Comparison of ENCODE assay signal across 7 cellular contexts in genomic region chr12:48000878-48001321, GRCh38. TPM values are rescaled to one million over a fixed set of nuclear protein-coding genes. Genes with fewer than 3 reads are reported as not detected.
DNase-seq lines count a peak whose midpoint lies in the region; ATAC-seq and TF ChIP-seq lines count a peak whose summit lies in the region.

No MANE protein-coding gene starts in this region.

- TF ChIP-seq CTCF in NB4 (IDR thresholded peaks at IDR 0.05; ENCODE audit: low read depth, low read length) (no peak), astrocyte of the cerebellum (IDR thresholded peaks at IDR 0.05; ENCODE audit: low read depth, low read length, missing control alignments) (no peak)

- peaks cover 45% of the 10 kb centered on the region for H3K4me1 Mint-ChIP-seq in stimulated activated naive CD8-positive, alpha-beta T cell treated with anti-CD3 and anti-CD28 coated beads, Interleukin-15, amount 100 ng/mL, for 72 hours

- peak overlapping the region in 1 of 2 donors; percentile 30 for H3K27ac Mint-ChIP-seq in stimulated activated naive CD8-positive, alpha-beta T cell treated with anti-CD3 and anti-CD28 coated beads, Interleukin-15, amount 100 ng/mL, for 72 hours

- H3K27me3 Mint-ChIP-seq in stimulated activated naive CD8-positive, alpha-beta T cell treated with anti-CD3 and anti-CD28 coated beads, Interleukin-15, amount 100 ng/mL, for 72 hours, result peaks cover 91% of the 10 kb centered on the region

- no peak for TF ChIP-seq POLR2A in NB4 (IDR thresholded peaks at IDR 0.05; ENCODE audit: extremely low read depth, insufficient read length)

- in situ Hi-C loops in astrocyte of the cerebellum (cut with HindIII; ENCODE audit: low sequenced_read_pairs), result no loop called here

- H3K4me3 ChIP-seq in NB4 (ENCODE audit: low read depth, low read length) (no peak overlapping the region), astrocyte of the cerebellum (ENCODE audit: low read depth, low read length) (peak overlapping the region; percentile 49)

- H3K9me3 Mint-ChIP-seq in stimulated activated naive CD8-positive, alpha-beta T cell treated with anti-CD3 and anti-CD28 coated beads, Interleukin-15, amount 100 ng/mL, for 72 hours, result no peaks in the 10 kb centered on the region

- peak; percentile 63 for DNase-seq in Daoy (ENCODE audit: low read depth)
- DNase-seq in NB4 (ENCODE audit: low read depth), result peak; percentile 52
- peak; percentile 16 for DNase-seq in astrocyte of the cerebellum (ENCODE audit: low read depth)
- DNase-seq in iPS-NIHi7 (ENCODE audit: extremely low spot score), result peak; percentile 80
- DNase-seq in stimulated activated naive CD8-positive, alpha-beta T cell treated with anti-CD3 and anti-CD28 coated beads, Interleukin-15, amount 100 ng/mL, for 72 hours, result no peak
- no peak for DNase-seq in dedifferentiated amniotic fluid mesenchymal stem cell (ENCODE audit: extremely low spot score)

- ATAC-seq in stimulated activated naive CD8-positive, alpha-beta T cell treated with anti-CD3 and anti-CD28 coated beads, Interleukin-15, amount 100 ng/mL, for 72 hours, result no peak
- ATAC-seq in GM18907 (IDR thresholded peaks at IDR 0.05; ENCODE audit: unreplicated experiment), result no peak

- H3K4me3 Mint-ChIP-seq in stimulated activated naive CD8-positive, alpha-beta T cell treated with anti-CD3 and anti-CD28 coated beads, Interleukin-15, amount 100 ng/mL, for 72 hours, result peak overlapping the region; percentile 78 to 84

RNA-seq across cellular contexts. Expression of gene COL2A1, which starts 3.4 kb away (rescaled TPM):
- total RNA-seq in Daoy (2014; rRNA removed; shearing (Covaris generic)), result 0.30 and 1.1 TPM in 2 replicates

RNA-seq across cellular contexts. Expression of gene TMEM106C, which starts 37.5 kb away (rescaled TPM):
- 162 and 181 TPM in 2 replicates for total RNA-seq in Daoy (2014; rRNA removed; shearing (Covaris generic))

Comparison
In these comparisons a context has a peak if more than half of its experiments do, and no peak if none do; other contexts are left out.
1. DNase-seq: peak in Daoy (single experiment), NB4 (single experiment), astrocyte of the cerebellum (single experiment) and iPS-NIHi7 (single experiment); none in stimulated activated naive CD8-positive, alpha-beta T cell treated with anti-CD3 and anti-CD28 coated beads, Interleukin-15, amount 100 ng/mL, for 72 hours (0 of 2) and dedifferentiated amniotic fluid mesenchymal stem cell (single experiment).